1 cellular context compared by ENCODE assay signal in genomic region chr6:154537942-154538341, GRCh38.
TF ChIP-seq lines count a peak whose summit lies in the region.

No MANE protein-coding gene starts in this region.

TF ChIP-seq in GM23338, 12 proteins besides CTCF, POLR2A, EP300 and RAD21 (continued from another document):
- no peak for TF ChIP-seq REST (IDR thresholded peaks at IDR 0.05; ENCODE audit: unreplicated experiment)
- no peak for TF ChIP-seq ZNF462 (CRISPR knock-in tag; IDR thresholded peaks at IDR 0.05)
- no peak for TF ChIP-seq EZH2 (IDR thresholded peaks at IDR 0.05; ENCODE audit: low read depth, unreplicated experiment)
TF ChIP-seq in GM23338: peak in this region for 0.
